ENCODE assay signal across 8 cellular contexts in the genomic region with DNA sequence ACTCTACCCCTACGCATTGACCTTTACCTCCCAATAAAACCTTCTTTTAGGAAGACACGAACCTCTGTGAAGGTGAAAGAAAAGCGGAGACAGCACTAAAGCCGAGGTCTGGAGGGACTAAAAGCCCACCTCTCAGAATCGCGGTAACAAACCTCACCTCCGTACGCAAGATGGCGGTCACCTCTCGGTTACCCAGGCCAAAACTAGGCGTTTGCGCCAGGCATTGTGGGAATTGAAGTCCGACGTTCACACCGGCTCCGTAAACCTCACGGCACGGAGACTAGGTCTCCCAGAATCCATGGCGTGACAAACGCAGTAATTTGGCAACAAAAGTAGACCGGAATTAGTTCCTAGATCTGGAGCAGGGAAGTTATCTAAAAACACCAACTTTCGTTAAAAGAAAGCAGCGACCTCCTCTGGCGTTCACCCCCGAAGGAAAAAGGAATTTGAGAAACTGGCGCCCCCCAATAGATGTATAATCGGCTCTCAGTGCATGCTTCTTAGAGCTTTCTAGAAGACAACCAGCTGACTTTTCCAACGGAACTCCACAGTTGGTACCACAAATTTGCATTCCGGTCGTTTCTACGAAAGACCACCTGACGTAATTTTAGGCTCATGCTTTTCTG. TPM values are rescaled to one million over a fixed set of nuclear protein-coding genes. Genes with fewer than 3 reads are reported as not detected.
A peak's percentile ranks its signal among the peaks of the same experiment; 100 is the strongest.
DNase-seq lines count a peak whose midpoint lies in the region; ATAC-seq and TF ChIP-seq lines count a peak whose summit lies in the region.

A gene (minus strand): TSS at position 175 of the 626 bp plus-strand sequence. CDS start 1,768 bp downstream, outside the sequence.

- H3K9me3 Mint-ChIP-seq in activated B cell treated with CpG ODN at 0.5 μM for 24 hours (no peaks in the 10 kb centered on the region), immature natural killer cell (peaks cover 0 to 1% (median 0%) of the 10 kb centered on the region in 6 donors)

- H3K27ac Mint-ChIP-seq in activated B cell treated with CpG ODN at 0.5 μM for 24 hours (peak within 1 kb of the TSS; percentile 100), immature natural killer cell (peak within 1 kb of the TSS; percentile 99 to 100 (median 99))

- H3K4me1 Mint-ChIP-seq in activated B cell treated with CpG ODN at 0.5 μM for 24 hours (peaks cover 50% of the 10 kb centered on the region), immature natural killer cell (peaks cover 51 to 59% of the 10 kb centered on the region in 2 donors)

- peak; percentile 31 for TF ChIP-seq CTCF in AG09309 (IDR thresholded peaks at IDR 0.05; ENCODE audit: control insufficient read depth, insufficient read depth, low read depth, low read length, missing control alignments)
- TF ChIP-seq CTCF in activated B cell treated with CpG ODN at 0.5 μM for 24 hours (IDR thresholded peaks at IDR 0.05), result no peak

- H3K4me3 Mint-ChIP-seq in activated B cell treated with CpG ODN at 0.5 μM for 24 hours (peak within 1 kb of the TSS; percentile 99), immature natural killer cell (peak within 1 kb of the TSS; percentile 99 to 100 (median 99))

- H3K27ac ChIP-seq in caudate nucleus (ENCODE audit: low read depth, low read length), result peak within 1 kb of the TSS; percentile 93

- CTCF ChIA-PET in activated B cell treated with CpG ODN at 0.5 μM for 24 hours (lab: Charles Lee), result interaction anchor here (1.8 to 1.9 kb wide), 2 partner anchors 42 to 47 kb away, joined by 7 to 15 read pairs; a partner anchor contains a TSS

- H3K27me3 Mint-ChIP-seq in activated B cell treated with CpG ODN at 0.5 μM for 24 hours, result no peaks in the 10 kb centered on the region
- peaks cover 7 to 15% (median 10%) of the 10 kb centered on the region in 3 donors for H3K27me3 Mint-ChIP-seq in immature natural killer cell (ENCODE audit: low read depth in 3 of 3)

- ATAC-seq in GM19023 (IDR thresholded peaks at IDR 0.05; ENCODE audit: unreplicated experiment) (peak; percentile 98), HG03280 (IDR thresholded peaks at IDR 0.05; ENCODE audit: unreplicated experiment) (peak; percentile 95), activated B cell treated with CpG ODN at 0.5 μM for 24 hours (ENCODE audit: low read depth) (peak; percentile 96)

- H3K36me3 Mint-ChIP-seq in activated B cell treated with CpG ODN at 0.5 μM for 24 hours (ENCODE audit: low read depth) (peaks cover 39% of the 10 kb centered on the region), immature natural killer cell (peaks cover 8 to 21% (median 9%) of the 10 kb centered on the region in 3 donors)

- POLR2A ChIA-PET in activated B cell treated with CpG ODN at 0.5 μM for 24 hours (lab: Charles Lee), result interaction anchor here (0.6 to 2.2 kb wide), 10 partner anchors 8 to 1923 kb away, joined by 3 to 24 read pairs (median 4); a partner anchor contains a TSS

- H3K4me3 ChIP-seq in AG09309 (ENCODE audit: control insufficient read depth, low read depth, low read length), result peak within 1 kb of the TSS; percentile 71

- intact Hi-C loops in activated B cell treated with CpG ODN at 0.5 μM for 24 hours (cut with micrococcal nuclease), result loop anchor here (1.0 to 10.0 kb wide), 12 partner anchors 43 to 1376 kb away; a partner anchor contains a TSS

- DNase-seq in AG09309 (ENCODE audit: low read depth) (peak; percentile 88), NCI-H345 (lab: John Stamatoyannopoulos, UW) (peak; percentile 95), activated B cell treated with CpG ODN at 0.5 μM for 24 hours (peak; percentile 77), caudate nucleus (lab: John Stamatoyannopoulos, UW) (peak; percentile 45 to 98 (median 92)), immature natural killer cell (peak; percentile 89), smooth muscle cell of the brain vasculature (ENCODE audit: low read depth, low spot score) (peak; percentile 93)

RNA-seq across cellular contexts. Expression of the gene that starts here (rescaled TPM):
- total RNA-seq in activated B cell treated with CpG ODN at 0.5 μM for 24 hours, result 118 and 153 TPM in 2 replicates
- 100 to 1,000 TPM in 2 of 3 donors, 10 to 100 TPM in 1; 82.9 to 112 (median 105) TPM for polyA plus RNA-seq in immature natural killer cell

Comparison
In these comparisons a context has a peak if more than half of its experiments do, and no peak if none do; other contexts are left out.
1. Peak in every context shown above with its lines: DNase-seq, ATAC-seq, H3K4me3 ChIP-seq and H3K27ac ChIP-seq.